Comparison of ENCODE assay signal across 8 cellular contexts in genomic region chr6:44072452-44072958, GRCh38. TPM values are rescaled to one million over a fixed set of nuclear protein-coding genes. Genes with fewer than 3 reads are reported as not detected.
DNase-seq lines count a peak whose midpoint lies in the region; ATAC-seq, FAIRE-seq and TF ChIP-seq lines count a peak whose summit lies in the region.

No MANE protein-coding gene starts in this region.

- H3K4me3 Mint-ChIP-seq in activated CD4-positive, alpha-beta T cell treated with anti-CD3 and anti-CD28 coated beads for 36 hours, result peak overlapping the region; percentile 79

- no peaks in the 10 kb centered on the region for H3K36me3 Mint-ChIP-seq in activated CD4-positive, alpha-beta T cell treated with anti-CD3 and anti-CD28 coated beads for 36 hours (ENCODE audit: low read depth)

- H3K27ac ChIP-seq in hepatocyte, result peak overlapping the region; percentile 90
- no peak overlapping the region for H3K27ac ChIP-seq in subcutaneous abdominal adipose tissue (ENCODE audit: low read depth, low read length)

- peak overlapping the region; percentile 85 for H3K27ac Mint-ChIP-seq in activated CD4-positive, alpha-beta T cell treated with anti-CD3 and anti-CD28 coated beads for 36 hours

- peaks cover 13% of the 10 kb centered on the region for H3K27me3 Mint-ChIP-seq in activated CD4-positive, alpha-beta T cell treated with anti-CD3 and anti-CD28 coated beads for 36 hours

- H3K9me3 Mint-ChIP-seq in activated CD4-positive, alpha-beta T cell treated with anti-CD3 and anti-CD28 coated beads for 36 hours (ENCODE audit: low read depth), result no peaks in the 10 kb centered on the region

- H3K27me3 ChIP-seq in hepatocyte (no peaks in the 10 kb centered on the region), subcutaneous abdominal adipose tissue (ENCODE audit: control insufficient read depth in 5 of 5, insufficient read depth in 4 of 5, low read length in 5 of 5) (peaks cover 0 to 3% (median 0%) of the 10 kb centered on the region in 5 donors)

- peaks cover 17% of the 10 kb centered on the region for H3K4me1 Mint-ChIP-seq in activated CD4-positive, alpha-beta T cell treated with anti-CD3 and anti-CD28 coated beads for 36 hours

- no peak for FAIRE-seq in RCC 7860 (lab: Jason Lieb, UNC)

- no peaks in the 10 kb centered on the region for H3K9me2 ChIP-seq in hepatocyte (replicated peaks; ENCODE audit: insufficient read depth)

- no peak overlapping the region for H3K4me3 ChIP-seq in hepatocyte
- peak overlapping the region in 4 of 5 donors; percentile 68 to 83 (median 72) for H3K4me3 ChIP-seq in subcutaneous abdominal adipose tissue (ENCODE audit: low read depth in 1 of 5, low read length in 5 of 5)

- H3K4me1 ChIP-seq in hepatocyte (ENCODE audit: insufficient read depth) (peaks cover 34% of the 10 kb centered on the region), subcutaneous abdominal adipose tissue (ENCODE audit: control insufficient read depth in 5 of 5, insufficient read depth in 5 of 5, low read length in 5 of 5) (peaks cover 2 to 31% (median 27%) of the 10 kb centered on the region in 5 donors)

- no peaks in the 10 kb centered on the region for H3K9me3 ChIP-seq in hepatocyte (ENCODE audit: low read depth)
- H3K9me3 ChIP-seq in subcutaneous abdominal adipose tissue (ENCODE audit: control insufficient read depth in 5 of 5, low read length in 5 of 5), result no peaks in the 10 kb centered on the region

- POLR2A ChIA-PET in activated CD4-positive, alpha-beta T cell treated with anti-CD3 and anti-CD28 coated beads for 36 hours (lab: Charles Lee), result interaction anchor here (1.0 to 2.0 kb wide), 2 partner anchors 20 to 302 kb away, joined by 4 read pairs; partner anchors contain the start of gene VEGFA

- ATAC-seq in activated CD4-positive, alpha-beta T cell treated with anti-CD3 and anti-CD28 coated beads for 36 hours, result peak; percentile 2
- no peak for ATAC-seq in HG02973 (IDR thresholded peaks at IDR 0.05; ENCODE audit: unreplicated experiment)

- H3K36me3 ChIP-seq in hepatocyte (replicated peaks; ENCODE audit: insufficient read depth, low read depth), result no peaks in the 10 kb centered on the region
- H3K36me3 ChIP-seq in subcutaneous abdominal adipose tissue (ENCODE audit: control insufficient read depth in 5 of 5, insufficient read depth in 5 of 5, low read length in 5 of 5), result no peaks in the 10 kb centered on the region

- no peak for DNase-seq in activated CD4-positive, alpha-beta T cell treated with anti-CD3 and anti-CD28 coated beads for 36 hours
- no peak for DNase-seq in activated CD4-positive, alpha-beta T cell treated with anti-CD3 and anti-CD28 coated beads for 48 hours
- DNase-seq in RCC 7860 (ENCODE audit: low spot score), result peak; percentile 4
- DNase-seq in hepatocyte (ENCODE audit: low spot score), result peak; percentile 62
- DNase-seq in activated effector memory CD4-positive, alpha-beta T cell treated with anti-CD3 and anti-CD28 coated beads, Interleukin-2, amount 50 U/mL, for 16 hours, result no peak
- no peak for DNase-seq in SIG-M5 (lab: John Stamatoyannopoulos, UW)

- H3K79me2 ChIP-seq in hepatocyte, result no peaks in the 10 kb centered on the region

- H3K4me2 ChIP-seq in hepatocyte, result peak overlapping the region; percentile 84

- H3K9ac ChIP-seq in subcutaneous abdominal adipose tissue (ENCODE audit: low read length in 5 of 5), result peak overlapping the region in 2 of 5 donors; percentile 59 to 65

- TF ChIP-seq CTCF in hepatocyte (IDR thresholded peaks at IDR 0.05; ENCODE audit: poor library complexity), result no peak

- H2AFZ ChIP-seq in hepatocyte, result peak overlapping the region; percentile 43

- intact Hi-C loops in activated CD4-positive, alpha-beta T cell treated with anti-CD3 and anti-CD28 coated beads for 36 hours (cut with DNase I, micrococcal nuclease), result loop anchor here (2.0 to 10.0 kb wide), 3 partner anchors 70 to 618 kb away; partner anchors contain the start of genes DLK2 (in 1 of the 2), POLR1C (in 1 of the 2) and YIPF3 (in 1 of the 2)

- WGBS in hepatocyte (ENCODE audit: low lambda C conversion rate, missing lambda C conversion rate), result 92% methylated on average over 4 of the region's 4 CpGs

- CTCF ChIA-PET in activated CD4-positive, alpha-beta T cell treated with anti-CD3 and anti-CD28 coated beads for 36 hours (lab: Charles Lee), result interaction anchor here (0.5 to 3.7 kb wide), 11 partner anchors 10 to 464 kb away, joined by 3 to 46 read pairs (median 5); partner anchors contain the start of gene VEGFA

- H4K20me1 ChIP-seq in hepatocyte (ENCODE audit: insufficient read depth, poor library complexity, severe bottlenecking), result no peaks in the 10 kb centered on the region

RNA-seq across cellular contexts. Expression of gene MRPL14, which starts 54.7 kb away (rescaled TPM):
- 10 to 100 TPM; 29.5 to 43.3 TPM for total RNA-seq in activated CD4-positive, alpha-beta T cell treated with anti-CD3 and anti-CD28 coated beads for 36 hours
- 58.3 and 64.3 TPM in 2 replicates for total RNA-seq in hepatocyte
- 106 and 124 TPM in 2 replicates for polyA plus RNA-seq in hepatocyte

RNA-seq across cellular contexts. Expression of gene TMEM63B, which starts 54.8 kb away (rescaled TPM):
- 10 to 100 TPM; 10.9 to 15.2 TPM for total RNA-seq in activated CD4-positive, alpha-beta T cell treated with anti-CD3 and anti-CD28 coated beads for 36 hours
- total RNA-seq in hepatocyte, result 31.8 and 43.5 TPM in 2 replicates
- polyA plus RNA-seq in hepatocyte, result 28.7 and 31.4 TPM in 2 replicates

Comparison
In these comparisons a context has a peak if more than half of its experiments do, and no peak if none do; other contexts are left out.
1. DNase-seq: peak in RCC 7860 (single experiment) and hepatocyte (single experiment); none in activated CD4-positive, alpha-beta T cell treated with anti-CD3 and anti-CD28 coated beads for 36 hours (single experiment), activated CD4-positive, alpha-beta T cell treated with anti-CD3 and anti-CD28 coated beads for 48 hours (single experiment), activated effector memory CD4-positive, alpha-beta T cell treated with anti-CD3 and anti-CD28 coated beads, Interleukin-2, amount 50 U/mL, for 16 hours (single experiment) and SIG-M5 (single experiment).